ENCODE assay signal across 1 cellular context in the genomic region with DNA sequence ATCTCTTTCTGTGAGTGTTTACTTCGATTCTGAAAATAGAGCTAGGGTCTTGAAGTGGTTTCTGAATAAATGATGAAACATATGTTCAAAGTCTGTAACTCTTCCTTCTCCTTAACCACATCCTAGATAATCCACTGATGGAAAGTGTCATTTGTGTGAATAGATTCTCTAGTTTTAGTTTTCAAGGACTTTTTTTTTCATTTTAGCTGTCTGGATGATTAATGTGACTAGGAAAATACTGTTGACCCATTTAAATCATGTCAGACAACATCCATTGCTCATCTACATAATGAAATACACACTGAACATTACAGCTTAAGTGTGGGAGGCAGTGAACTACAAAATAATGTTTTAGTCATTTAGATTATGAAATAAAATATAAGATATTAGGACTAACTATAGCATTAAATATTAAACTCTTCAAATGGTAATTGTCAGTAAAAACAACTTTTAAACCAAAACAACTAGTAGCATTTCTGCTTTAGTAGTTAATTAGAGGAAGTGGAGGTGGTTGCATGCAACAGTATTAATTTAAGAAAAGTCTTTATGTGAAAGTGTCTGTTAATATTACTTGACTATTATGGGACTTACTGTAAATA.
TF ChIP-seq lines count a peak whose summit lies in the region.

No MANE protein-coding gene starts in this region.

TF ChIP-seq in K562, 482 proteins besides CTCF, POLR2A, EP300 and RAD21 (continued from another document and continues in another):
- TF ChIP-seq, protein P1, sequence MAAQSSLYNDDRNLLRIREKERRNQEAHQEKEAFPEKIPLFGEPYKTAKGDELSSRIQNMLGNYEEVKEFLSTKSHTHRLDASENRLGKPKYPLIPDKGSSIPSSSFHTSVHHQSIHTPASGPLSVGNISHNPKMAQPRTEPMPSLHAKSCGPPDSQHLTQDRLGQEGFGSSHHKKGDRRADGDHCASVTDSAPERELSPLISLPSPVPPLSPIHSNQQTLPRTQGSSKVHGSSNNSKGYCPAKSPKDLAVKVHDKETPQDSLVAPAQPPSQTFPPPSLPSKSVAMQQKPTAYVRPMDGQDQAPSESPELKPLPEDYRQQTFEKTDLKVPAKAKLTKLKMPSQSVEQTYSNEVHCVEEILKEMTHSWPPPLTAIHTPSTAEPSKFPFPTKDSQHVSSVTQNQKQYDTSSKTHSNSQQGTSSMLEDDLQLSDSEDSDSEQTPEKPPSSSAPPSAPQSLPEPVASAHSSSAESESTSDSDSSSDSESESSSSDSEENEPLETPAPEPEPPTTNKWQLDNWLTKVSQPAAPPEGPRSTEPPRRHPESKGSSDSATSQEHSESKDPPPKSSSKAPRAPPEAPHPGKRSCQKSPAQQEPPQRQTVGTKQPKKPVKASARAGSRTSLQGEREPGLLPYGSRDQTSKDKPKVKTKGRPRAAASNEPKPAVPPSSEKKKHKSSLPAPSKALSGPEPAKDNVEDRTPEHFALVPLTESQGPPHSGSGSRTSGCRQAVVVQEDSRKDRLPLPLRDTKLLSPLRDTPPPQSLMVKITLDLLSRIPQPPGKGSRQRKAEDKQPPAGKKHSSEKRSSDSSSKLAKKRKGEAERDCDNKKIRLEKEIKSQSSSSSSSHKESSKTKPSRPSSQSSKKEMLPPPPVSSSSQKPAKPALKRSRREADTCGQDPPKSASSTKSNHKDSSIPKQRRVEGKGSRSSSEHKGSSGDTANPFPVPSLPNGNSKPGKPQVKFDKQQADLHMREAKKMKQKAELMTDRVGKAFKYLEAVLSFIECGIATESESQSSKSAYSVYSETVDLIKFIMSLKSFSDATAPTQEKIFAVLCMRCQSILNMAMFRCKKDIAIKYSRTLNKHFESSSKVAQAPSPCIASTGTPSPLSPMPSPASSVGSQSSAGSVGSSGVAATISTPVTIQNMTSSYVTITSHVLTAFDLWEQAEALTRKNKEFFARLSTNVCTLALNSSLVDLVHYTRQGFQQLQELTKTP (IDR thresholded peaks at IDR 0.05; ENCODE audit: low read depth in 1 of 2, partially characterized antibody in 2 of 2): peak; percentile 49 to 84
- TF ChIP-seq RFX7 (CRISPR knock-in tag; IDR thresholded peaks at IDR 0.05) (no peak), ZNF134 (CRISPR knock-in tag; conservative IDR thresholded peaks at IDR 0.05) (no peak), TAL1 (IDR thresholded peaks at IDR 0.05) (peak; percentile 27; the same call in 1 of the 2 replicates), HMG20A (CRISPR knock-in tag; conservative IDR thresholded peaks at IDR 0.05) (no peak), SREBF2 (CRISPR knock-in tag; IDR thresholded peaks at IDR 0.05) (no peak), ZC3H4 (CRISPR knock-in tag; IDR thresholded peaks at IDR 0.05; ENCODE audit: borderline replicate concordance) (no peak), ZKSCAN8 (CRISPR knock-in tag; IDR thresholded peaks at IDR 0.05) (no peak), NFE2L1 (tag; IDR thresholded peaks at IDR 0.05; ENCODE audit: borderline replicate concordance, low read depth) (no peak), MCM7 (IDR thresholded peaks at IDR 0.05) (no peak), HLTF (IDR thresholded peaks at IDR 0.05) (no peak), ZNF354B (CRISPR knock-in tag; IDR thresholded peaks at IDR 0.05) (no peak), ELF4 (CRISPR knock-in tag; IDR thresholded peaks at IDR 0.05) (no peak), EWSR1 (IDR thresholded peaks at IDR 0.05; ENCODE audit: borderline replicate concordance, low read depth, partially characterized antibody) (no peak), NELFE (IDR thresholded peaks at IDR 0.05; ENCODE audit: insufficient read depth, insufficient read length) (no peak), U2AF1 (optimal IDR thresholded peaks at IDR 0.05; ENCODE audit: low read depth, low read length) (no peak), TCF7 (IDR thresholded peaks at IDR 0.05; ENCODE audit: borderline replicate concordance) (no peak), ZNF75A (CRISPR knock-in tag; IDR thresholded peaks at IDR 0.05) (0 out of 2 replicates have a peak, but pooled peaks have one; percentile 63), XRCC4 (IDR thresholded peaks at IDR 0.05; ENCODE audit: extremely low read depth, insufficient read depth, insufficient read length) (no peak), ZNF77 (CRISPR knock-in tag; IDR thresholded peaks at IDR 0.05) (no peak), SPI1 (IDR thresholded peaks at IDR 0.05; ENCODE audit: borderline replicate concordance, low read depth, low read length) (no peak), STAT5B (CRISPR knock-in tag; IDR thresholded peaks at IDR 0.05) (no peak), CBX3 (IDR thresholded peaks at IDR 0.05; ENCODE audit: borderline replicate concordance in 1 of 2, low read length in 2 of 2) (no peak), ATF7 (IDR thresholded peaks at IDR 0.05) (peak; percentile 89), CSDE1 (IDR thresholded peaks at IDR 0.05) (no peak), JUND (IDR thresholded peaks at IDR 0.05; ENCODE audit: borderline replicate concordance, low read depth, low read length) (peak; percentile 61; the same call in 1 of the 2 replicates), JUND (tag; IDR thresholded peaks at IDR 0.05; ENCODE audit: borderline replicate concordance, low read depth, low read length) (peak; percentile 65; the same call in 2 of the 3 replicates), MAZ (CRISPR knock-in tag; conservative IDR thresholded peaks at IDR 0.05 in 1 of 2, IDR thresholded peaks at IDR 0.05 in 1 of 2) (no peak), CBX1 (IDR thresholded peaks at IDR 0.05; ENCODE audit: low read depth) (no peak), MTA3 (IDR thresholded peaks at IDR 0.05; ENCODE audit: borderline replicate concordance) (no peak), PHF21A (IDR thresholded peaks at IDR 0.05; ENCODE audit: borderline replicate concordance, low read depth) (no peak), NFIC (IDR thresholded peaks at IDR 0.05) (no peak), SMARCB1 (IDR thresholded peaks at IDR 0.05; ENCODE audit: insufficient read length, low read depth) (no peak), HMGN3 (IDR thresholded peaks at IDR 0.05; ENCODE audit: borderline replicate concordance, extremely low read depth, insufficient read length, low read depth, low read length) (no peak), ZNF586 (CRISPR knock-in tag; conservative IDR thresholded peaks at IDR 0.05) (no peak), FOSL1 (tag; conservative IDR thresholded peaks at IDR 0.05) (peak; percentile 51), COPS2 (conservative IDR thresholded peaks at IDR 0.05) (no peak), ZNF324 (CRISPR knock-in tag; IDR thresholded peaks at IDR 0.05) (no peak), CHCHD3 (CRISPR knock-in tag; IDR thresholded peaks at IDR 0.05) (no peak), RBM17 (IDR thresholded peaks at IDR 0.05; ENCODE audit: borderline replicate concordance, low read depth, low read length) (no peak), RBM14 (IDR thresholded peaks at IDR 0.05; ENCODE audit: borderline replicate concordance, insufficient read depth, low read depth, low read length) (no peak), ZNF217 (CRISPR knock-in tag; IDR thresholded peaks at IDR 0.05) (no peak), BRF1 (IDR thresholded peaks at IDR 0.05; ENCODE audit: borderline replicate concordance, extremely low read depth, insufficient read length) (no peak), ZNF717 (CRISPR knock-in tag; IDR thresholded peaks at IDR 0.05) (no peak), SMAD1 (IDR thresholded peaks at IDR 0.05; ENCODE audit: low read depth, low read length, partially characterized antibody) (no peak), TEAD2 (tag; IDR thresholded peaks at IDR 0.05) (no peak), ZSCAN29 (IDR thresholded peaks at IDR 0.05) (no peak), BRCA1 (IDR thresholded peaks at IDR 0.05) (no peak), BRCA1 (CRISPR knock-in tag; IDR thresholded peaks at IDR 0.05) (no peak), PML (IDR thresholded peaks at IDR 0.05; ENCODE audit: low read length) (peak; percentile 61; the same call in 1 of the 2 replicates), STAG1 (CRISPR knock-in tag; IDR thresholded peaks at IDR 0.05; ENCODE audit: borderline replicate concordance) (no peak), MYC (IDR thresholded peaks at IDR 0.05; ENCODE audit: low read depth, low read length) (no peak), MYC (CRISPR knock-in tag; IDR thresholded peaks at IDR 0.05; ENCODE audit: borderline replicate concordance, low read depth) (no peak), ZNF766 (CRISPR knock-in tag; conservative IDR thresholded peaks at IDR 0.05) (peak; percentile 76), BHLHE40 (IDR thresholded peaks at IDR 0.05; ENCODE audit: low read length) (no peak), RBM22 (IDR thresholded peaks at IDR 0.05; ENCODE audit: low read depth, low read length, poor library complexity, severe bottlenecking) (no peak), CREBBP (IDR thresholded peaks at IDR 0.05; ENCODE audit: low read depth, low read length) (no peak), NFE2 (IDR thresholded peaks at IDR 0.05; ENCODE audit: low read depth) (no peak)
- TF ChIP-seq, protein P2, sequence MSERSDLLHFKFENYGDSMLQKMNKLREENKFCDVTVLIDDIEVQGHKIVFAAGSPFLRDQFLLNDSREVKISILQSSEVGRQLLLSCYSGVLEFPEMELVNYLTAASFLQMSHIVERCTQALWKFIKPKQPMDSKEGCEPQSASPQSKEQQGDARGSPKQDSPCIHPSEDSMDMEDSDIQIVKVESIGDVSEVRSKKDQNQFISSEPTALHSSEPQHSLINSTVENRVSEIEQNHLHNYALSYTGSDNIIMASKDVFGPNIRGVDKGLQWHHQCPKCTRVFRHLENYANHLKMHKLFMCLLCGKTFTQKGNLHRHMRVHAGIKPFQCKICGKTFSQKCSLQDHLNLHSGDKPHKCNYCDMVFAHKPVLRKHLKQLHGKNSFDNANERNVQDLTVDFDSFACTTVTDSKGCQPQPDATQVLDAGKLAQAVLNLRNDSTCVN (CRISPR knock-in tag; IDR thresholded peaks at IDR 0.05): no peak
- TF ChIP-seq, protein P3, sequence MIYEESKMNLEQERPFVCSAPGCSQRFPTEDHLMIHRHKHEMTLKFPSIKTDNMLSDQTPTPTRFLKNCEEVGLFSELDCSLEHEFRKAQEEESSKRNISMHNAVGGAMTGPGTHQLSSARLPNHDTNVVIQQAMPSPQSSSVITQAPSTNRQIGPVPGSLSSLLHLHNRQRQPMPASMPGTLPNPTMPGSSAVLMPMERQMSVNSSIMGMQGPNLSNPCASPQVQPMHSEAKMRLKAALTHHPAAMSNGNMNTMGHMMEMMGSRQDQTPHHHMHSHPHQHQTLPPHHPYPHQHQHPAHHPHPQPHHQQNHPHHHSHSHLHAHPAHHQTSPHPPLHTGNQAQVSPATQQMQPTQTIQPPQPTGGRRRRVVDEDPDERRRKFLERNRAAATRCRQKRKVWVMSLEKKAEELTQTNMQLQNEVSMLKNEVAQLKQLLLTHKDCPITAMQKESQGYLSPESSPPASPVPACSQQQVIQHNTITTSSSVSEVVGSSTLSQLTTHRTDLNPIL (CRISPR knock-in tag; IDR thresholded peaks at IDR 0.05): no peak
- TF ChIP-seq, protein P4, sequence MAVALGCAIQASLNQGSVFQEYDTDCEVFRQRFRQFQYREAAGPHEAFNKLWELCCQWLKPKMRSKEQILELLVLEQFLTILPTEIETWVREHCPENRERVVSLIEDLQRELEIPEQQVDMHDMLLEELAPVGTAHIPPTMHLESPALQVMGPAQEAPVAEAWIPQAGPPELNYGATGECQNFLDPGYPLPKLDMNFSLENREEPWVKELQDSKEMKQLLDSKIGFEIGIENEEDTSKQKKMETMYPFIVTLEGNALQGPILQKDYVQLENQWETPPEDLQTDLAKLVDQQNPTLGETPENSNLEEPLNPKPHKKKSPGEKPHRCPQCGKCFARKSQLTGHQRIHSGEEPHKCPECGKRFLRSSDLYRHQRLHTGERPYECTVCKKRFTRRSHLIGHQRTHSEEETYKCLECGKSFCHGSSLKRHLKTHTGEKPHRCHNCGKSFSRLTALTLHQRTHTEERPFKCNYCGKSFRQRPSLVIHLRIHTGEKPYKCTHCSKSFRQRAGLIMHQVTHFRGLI (CRISPR knock-in tag; IDR thresholded peaks at IDR 0.05): no peak
- TF ChIP-seq, protein P5, sequence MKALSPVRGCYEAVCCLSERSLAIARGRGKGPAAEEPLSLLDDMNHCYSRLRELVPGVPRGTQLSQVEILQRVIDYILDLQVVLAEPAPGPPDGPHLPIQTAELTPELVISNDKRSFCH (CRISPR knock-in tag; IDR thresholded peaks at IDR 0.05): no peak
- TF ChIP-seq, protein P5 (tag; IDR thresholded peaks at IDR 0.05): no peak
- TF ChIP-seq, protein P6, sequence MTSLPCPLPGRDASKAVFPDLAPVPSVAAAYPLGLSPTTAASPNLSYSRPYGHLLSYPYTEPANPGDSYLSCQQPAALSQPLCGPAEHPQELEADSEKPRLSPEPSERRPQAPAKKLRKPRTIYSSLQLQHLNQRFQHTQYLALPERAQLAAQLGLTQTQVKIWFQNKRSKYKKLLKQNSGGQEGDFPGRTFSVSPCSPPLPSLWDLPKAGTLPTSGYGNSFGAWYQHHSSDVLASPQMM (CRISPR knock-in tag; IDR thresholded peaks at IDR 0.05): no peak
- TF ChIP-seq, protein P7, sequence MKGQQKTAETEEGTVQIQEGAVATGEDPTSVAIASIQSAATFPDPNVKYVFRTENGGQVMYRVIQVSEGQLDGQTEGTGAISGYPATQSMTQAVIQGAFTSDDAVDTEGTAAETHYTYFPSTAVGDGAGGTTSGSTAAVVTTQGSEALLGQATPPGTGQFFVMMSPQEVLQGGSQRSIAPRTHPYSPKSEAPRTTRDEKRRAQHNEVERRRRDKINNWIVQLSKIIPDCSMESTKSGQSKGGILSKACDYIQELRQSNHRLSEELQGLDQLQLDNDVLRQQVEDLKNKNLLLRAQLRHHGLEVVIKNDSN (CRISPR knock-in tag; IDR thresholded peaks at IDR 0.05): no peak
- TF ChIP-seq, protein P8, sequence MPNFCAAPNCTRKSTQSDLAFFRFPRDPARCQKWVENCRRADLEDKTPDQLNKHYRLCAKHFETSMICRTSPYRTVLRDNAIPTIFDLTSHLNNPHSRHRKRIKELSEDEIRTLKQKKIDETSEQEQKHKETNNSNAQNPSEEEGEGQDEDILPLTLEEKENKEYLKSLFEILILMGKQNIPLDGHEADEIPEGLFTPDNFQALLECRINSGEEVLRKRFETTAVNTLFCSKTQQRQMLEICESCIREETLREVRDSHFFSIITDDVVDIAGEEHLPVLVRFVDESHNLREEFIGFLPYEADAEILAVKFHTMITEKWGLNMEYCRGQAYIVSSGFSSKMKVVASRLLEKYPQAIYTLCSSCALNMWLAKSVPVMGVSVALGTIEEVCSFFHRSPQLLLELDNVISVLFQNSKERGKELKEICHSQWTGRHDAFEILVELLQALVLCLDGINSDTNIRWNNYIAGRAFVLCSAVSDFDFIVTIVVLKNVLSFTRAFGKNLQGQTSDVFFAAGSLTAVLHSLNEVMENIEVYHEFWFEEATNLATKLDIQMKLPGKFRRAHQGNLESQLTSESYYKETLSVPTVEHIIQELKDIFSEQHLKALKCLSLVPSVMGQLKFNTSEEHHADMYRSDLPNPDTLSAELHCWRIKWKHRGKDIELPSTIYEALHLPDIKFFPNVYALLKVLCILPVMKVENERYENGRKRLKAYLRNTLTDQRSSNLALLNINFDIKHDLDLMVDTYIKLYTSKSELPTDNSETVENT (CRISPR knock-in tag; IDR thresholded peaks at IDR 0.05): no peak
